22 cellular contexts compared by ENCODE assay signal in the genomic region with DNA sequence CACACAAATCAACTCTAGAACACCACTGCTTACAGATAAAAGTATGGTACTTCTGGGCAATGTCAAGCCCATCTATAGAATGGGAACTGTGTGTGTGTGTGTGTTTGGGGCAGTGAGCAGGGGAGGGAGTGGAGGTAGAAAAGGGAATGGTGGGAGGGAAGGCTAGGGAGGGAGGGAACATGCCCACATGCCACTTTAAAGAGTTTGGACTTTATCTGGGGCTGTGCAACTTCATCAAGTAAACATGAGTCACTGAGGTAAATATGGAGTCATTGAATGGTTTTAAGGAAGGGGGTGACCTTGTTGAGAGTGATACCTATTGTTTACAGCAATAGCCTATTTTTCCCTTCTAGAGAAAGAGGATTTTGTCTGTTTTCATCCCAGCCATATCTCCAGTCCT.
"Had no signal": no experiment of that assay in that cellular context is flagged by ENCODE, and none has a peak within 500 bp of the region (broad histone marks: within the 10 kb centered on the region; RNA-seq: fewer than 3 reads in every experiment).

No MANE protein-coding gene starts in this region.

- FAIRE-seq: TTC549 had no signal

- H3K9me3 ChIP-seq: MG63 had no signal

- H3K27me3 ChIP-seq: MG63 had no signal

- H3K36me3 ChIP-seq: MG63 had no signal

- ATAC-seq: activated CD4-positive, alpha-beta T cell treated with anti-CD3 and anti-CD28 coated beads for 36 hours; activated T-helper 17 cell treated with anti-CD3 and anti-CD28 coated beads, Interleukin-2, amount 50 U/mL, for 72 hours; T-helper 17 cell had no signal

- H3K4me3 ChIP-seq: MG63 had no signal

- DNase-seq: activated CD4-positive, alpha-beta memory T cell treated with anti-CD3 and anti-CD28 coated beads, Interleukin-2, amount 10 ng/mL, durations not matched to agents 7 days and 5 days; activated CD4-positive, alpha-beta T cell treated with anti-CD3 and anti-CD28 coated beads for 36 hours; activated CD4-positive, alpha-beta T cell treated with anti-CD3 and anti-CD28 coated beads, Interleukin-2, amount 50 U/mL, for 1 hour; activated gamma-delta T cell; activated naive CD4-positive, alpha-beta T cell treated with anti-CD3 and anti-CD28 coated beads for 36 hours; activated T-cell treated with anti-CD3 and anti-CD28 coated beads for 4 hours; activated T-cell treated with anti-CD3 and anti-CD28 coated beads, Interleukin-2, amount 50 U/mL, for 48 hours; anterior cingulate cortex; caudate nucleus; MG63; MV-4-11; NCI-H1092 treated with DMSO at 0.1 percent for 48 hours; NCI-H1436; NCI-H1694 treated with DMSO at 0.1 percent for 48 hours; NCI-H2081; NCI-H446; NCI-H524; SIG-M5; T-helper 17 cell; T1000 had no signal
